In genomic region chr15:34397637-34398259, GRCh38 we compare ENCODE assay signal across 11 cellular contexts. TPM values are rescaled to one million over a fixed set of nuclear protein-coding genes. Genes with fewer than 3 reads are reported as not detected.
"Had no signal": no experiment of that assay in that cellular context is flagged by ENCODE, and none has a peak within 500 bp of the region (broad histone marks: within the 10 kb centered on the region; RNA-seq: fewer than 3 reads in every experiment).

No MANE protein-coding gene starts in this region.

RNA-seq across cellular contexts. Expression of gene NUTM1, which starts 54.6 kb away (rescaled TPM):
- total RNA-seq: adrenal gland; ascending aorta; dermis blood vessel endothelial cell; esophagus mucosa; left ventricle myocardium inferior; lung microvascular endothelial cell; naive thymus-derived CD4-positive, alpha-beta T cell; posterior vena cava; sigmoid colon; smooth muscle cell; ureter had no signal
- polyA plus RNA-seq: naive thymus-derived CD4-positive, alpha-beta T cell; smooth muscle cell had no signal
